In the genomic region with DNA sequence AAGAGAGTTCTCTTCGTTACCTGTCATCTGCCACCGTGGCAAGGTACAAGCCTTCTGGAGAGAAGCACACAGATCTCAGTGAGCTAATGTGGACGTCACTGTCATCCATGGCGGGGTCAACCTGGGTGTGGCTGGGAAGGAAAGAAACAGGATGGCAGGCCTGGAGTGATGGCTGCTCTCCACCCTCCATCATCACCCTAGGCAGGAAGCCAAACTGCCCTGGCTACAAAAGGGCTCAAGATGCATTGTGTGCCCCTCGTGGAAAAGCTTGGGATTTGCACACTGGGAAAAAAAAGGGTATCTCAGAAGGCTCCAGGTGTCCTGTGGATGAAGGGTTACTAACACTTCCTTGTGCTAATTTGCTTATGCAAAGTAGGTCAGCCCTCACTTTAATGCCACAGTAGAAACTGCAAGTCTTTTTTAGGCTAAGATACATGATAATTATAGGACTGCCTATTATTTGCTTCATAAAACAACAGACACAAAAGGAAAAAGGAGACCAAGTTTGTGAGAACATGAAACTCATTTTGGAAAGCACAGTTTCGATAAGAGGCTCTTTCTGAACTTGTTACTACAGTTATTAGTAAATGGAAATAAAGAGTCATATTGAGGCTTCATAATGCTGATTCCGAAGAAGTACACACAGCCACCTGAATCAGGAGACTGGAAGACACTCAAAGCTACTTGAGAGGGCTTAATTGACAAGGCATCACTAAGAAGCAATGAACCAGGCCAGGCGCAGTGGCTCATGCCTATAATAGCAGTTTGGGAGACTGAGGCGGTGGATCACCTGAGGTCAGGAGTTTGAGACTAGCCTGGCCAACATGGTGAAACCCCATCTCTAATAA, we compare ENCODE assay signal across 2 cellular contexts.
A peak's percentile ranks its signal among the peaks of the same experiment; 100 is the strongest.
TF ChIP-seq lines count a peak whose summit lies in the region.

No MANE protein-coding gene starts in this region.

TF ChIP-seq in IMR-90, 13 proteins besides CTCF, POLR2A, EP300 and RAD21:
- TF ChIP-seq SMC3 (IDR thresholded peaks at IDR 0.05; ENCODE audit: low read depth, low read length), result no peak
- no peak for TF ChIP-seq CHD1 (IDR thresholded peaks at IDR 0.05; ENCODE audit: low read depth, low read length)
- no peak for TF ChIP-seq FOS (IDR thresholded peaks at IDR 0.05; ENCODE audit: low read depth, low read length)
- TF ChIP-seq RFX5 (IDR thresholded peaks at IDR 0.05; ENCODE audit: low read depth, low read length), result no peak
- TF ChIP-seq, protein P1, sequence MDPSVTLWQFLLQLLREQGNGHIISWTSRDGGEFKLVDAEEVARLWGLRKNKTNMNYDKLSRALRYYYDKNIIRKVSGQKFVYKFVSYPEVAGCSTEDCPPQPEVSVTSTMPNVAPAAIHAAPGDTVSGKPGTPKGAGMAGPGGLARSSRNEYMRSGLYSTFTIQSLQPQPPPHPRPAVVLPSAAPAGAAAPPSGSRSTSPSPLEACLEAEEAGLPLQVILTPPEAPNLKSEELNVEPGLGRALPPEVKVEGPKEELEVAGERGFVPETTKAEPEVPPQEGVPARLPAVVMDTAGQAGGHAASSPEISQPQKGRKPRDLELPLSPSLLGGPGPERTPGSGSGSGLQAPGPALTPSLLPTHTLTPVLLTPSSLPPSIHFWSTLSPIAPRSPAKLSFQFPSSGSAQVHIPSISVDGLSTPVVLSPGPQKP (IDR thresholded peaks at IDR 0.05; ENCODE audit: borderline replicate concordance, low read depth, low read length), result no peak
- no peak for TF ChIP-seq MAFK (IDR thresholded peaks at IDR 0.05; ENCODE audit: low read depth, low read length)

TF ChIP-seq in GM12878, 131 proteins besides CTCF, POLR2A, EP300 and RAD21 (continues in another document):
- TF ChIP-seq NFXL1 (IDR thresholded peaks at IDR 0.05; ENCODE audit: borderline replicate concordance), result no peak
- no peak; the same call in 1 of the 2 replicates for TF ChIP-seq BMI1 (IDR thresholded peaks at IDR 0.05; ENCODE audit: borderline replicate concordance)
- peak; percentile 83; the same call in 1 of the 2 replicates for TF ChIP-seq ZBED1 (IDR thresholded peaks at IDR 0.05; ENCODE audit: borderline replicate concordance)
- TF ChIP-seq KDM1A (IDR thresholded peaks at IDR 0.05; ENCODE audit: borderline replicate concordance), result no peak
- TF ChIP-seq NR2F1 (conservative IDR thresholded peaks at IDR 0.05), result peak; percentile 57; the same call in 1 of the 2 replicates
- peak; percentile 88 for TF ChIP-seq MTA2 (IDR thresholded peaks at IDR 0.05; ENCODE audit: low read depth)
- TF ChIP-seq CHD1 (IDR thresholded peaks at IDR 0.05; ENCODE audit: low read depth, low read length), result no peak
- TF ChIP-seq, protein P2, sequence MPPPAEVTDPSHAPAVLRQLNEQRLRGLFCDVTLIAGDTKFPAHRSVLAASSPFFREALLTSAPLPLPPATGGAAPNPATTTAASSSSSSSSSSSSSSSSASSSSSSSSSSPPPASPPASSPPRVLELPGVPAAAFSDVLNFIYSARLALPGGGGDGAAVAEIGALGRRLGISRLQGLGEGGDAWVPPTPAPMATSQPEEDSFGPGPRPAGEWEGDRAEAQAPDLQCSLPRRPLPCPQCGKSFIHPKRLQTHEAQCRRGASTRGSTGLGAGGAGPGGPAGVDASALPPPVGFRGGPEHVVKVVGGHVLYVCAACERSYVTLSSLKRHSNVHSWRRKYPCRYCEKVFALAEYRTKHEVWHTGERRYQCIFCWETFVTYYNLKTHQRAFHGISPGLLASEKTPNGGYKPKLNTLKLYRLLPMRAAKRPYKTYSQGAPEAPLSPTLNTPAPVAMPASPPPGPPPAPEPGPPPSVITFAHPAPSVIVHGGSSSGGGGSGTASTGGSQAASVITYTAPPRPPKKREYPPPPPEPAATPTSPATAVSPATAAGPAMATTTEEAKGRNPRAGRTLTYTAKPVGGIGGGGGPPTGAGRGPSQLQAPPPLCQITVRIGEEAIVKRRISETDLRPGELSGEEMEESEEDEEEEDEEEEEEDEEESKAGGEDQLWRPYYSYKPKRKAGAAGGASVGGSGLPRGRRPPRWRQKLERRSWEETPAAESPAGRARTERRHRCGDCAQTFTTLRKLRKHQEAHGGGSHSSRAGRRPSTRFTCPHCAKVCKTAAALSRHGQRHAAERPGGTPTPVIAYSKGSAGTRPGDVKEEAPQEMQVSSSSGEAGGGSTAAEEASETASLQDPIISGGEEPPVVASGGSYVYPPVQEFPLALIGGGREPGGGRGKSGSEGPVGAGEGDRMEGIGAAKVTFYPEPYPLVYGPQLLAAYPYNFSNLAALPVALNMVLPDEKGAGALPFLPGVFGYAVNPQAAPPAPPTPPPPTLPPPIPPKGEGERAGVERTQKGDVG (CRISPR knock-in tag; IDR thresholded peaks at IDR 0.05), result no peak
- TF ChIP-seq POU2F2 (IDR thresholded peaks at IDR 0.05; ENCODE audit: borderline replicate concordance, low read depth, low read length), result peak; percentile 90
- TF ChIP-seq BHLHE40 (IDR thresholded peaks at IDR 0.05; ENCODE audit: borderline replicate concordance in 1 of 2, low read depth in 2 of 2, low read length in 1 of 2), result peak in 1 of 2 experiments; percentile 17; a peak in 1 of 4 replicates
- TF ChIP-seq TCF12 (IDR thresholded peaks at IDR 0.05; ENCODE audit: low read depth, low read length), result peak; percentile 32; the same call in 1 of the 2 replicates
- no peak for TF ChIP-seq MXI1 (IDR thresholded peaks at IDR 0.05; ENCODE audit: low read depth, low read length)
- peak; percentile 96 for TF ChIP-seq MEF2A (IDR thresholded peaks at IDR 0.05; ENCODE audit: insufficient read depth, low read depth, low read length)
- peak; percentile 86 for TF ChIP-seq ATF7 (IDR thresholded peaks at IDR 0.05; ENCODE audit: low read depth)
- no peak; the same call in none of the 2 replicates for TF ChIP-seq EED (IDR thresholded peaks at IDR 0.05; ENCODE audit: low read depth)
- peak; percentile 23; the same call in 1 of the 2 replicates for TF ChIP-seq TBL1XR1 (IDR thresholded peaks at IDR 0.05; ENCODE audit: low read depth, low read length)
- peak in 1 of 2 experiments; percentile 65; a peak in 1 of 4 replicates for TF ChIP-seq ETV6 (conservative IDR thresholded peaks at IDR 0.05 in 1 of 2, IDR thresholded peaks at IDR 0.05 in 1 of 2; ENCODE audit: borderline replicate concordance in 1 of 2, low read depth in 1 of 2)
- 0 out of 2 replicates have a peak, but pooled peaks have one; percentile 19 for TF ChIP-seq HDGF (IDR thresholded peaks at IDR 0.05)
- TF ChIP-seq IRF3 (IDR thresholded peaks at IDR 0.05), result no peak
- TF ChIP-seq POLR2AphosphoS5 (IDR thresholded peaks at IDR 0.05; ENCODE audit: low read length), result no peak
- peak; percentile 76 for TF ChIP-seq BCL3 (IDR thresholded peaks at IDR 0.05; ENCODE audit: borderline replicate concordance, insufficient read depth, low read depth, low read length, poor library complexity, severe bottlenecking)
- TF ChIP-seq MEF2B (IDR thresholded peaks at IDR 0.05; ENCODE audit: partially characterized antibody, poor library complexity, severe bottlenecking), result peak; percentile 84
- TF ChIP-seq NFIC (IDR thresholded peaks at IDR 0.05; ENCODE audit: low read depth, low read length), result peak; percentile 90
- TF ChIP-seq, protein P3, sequence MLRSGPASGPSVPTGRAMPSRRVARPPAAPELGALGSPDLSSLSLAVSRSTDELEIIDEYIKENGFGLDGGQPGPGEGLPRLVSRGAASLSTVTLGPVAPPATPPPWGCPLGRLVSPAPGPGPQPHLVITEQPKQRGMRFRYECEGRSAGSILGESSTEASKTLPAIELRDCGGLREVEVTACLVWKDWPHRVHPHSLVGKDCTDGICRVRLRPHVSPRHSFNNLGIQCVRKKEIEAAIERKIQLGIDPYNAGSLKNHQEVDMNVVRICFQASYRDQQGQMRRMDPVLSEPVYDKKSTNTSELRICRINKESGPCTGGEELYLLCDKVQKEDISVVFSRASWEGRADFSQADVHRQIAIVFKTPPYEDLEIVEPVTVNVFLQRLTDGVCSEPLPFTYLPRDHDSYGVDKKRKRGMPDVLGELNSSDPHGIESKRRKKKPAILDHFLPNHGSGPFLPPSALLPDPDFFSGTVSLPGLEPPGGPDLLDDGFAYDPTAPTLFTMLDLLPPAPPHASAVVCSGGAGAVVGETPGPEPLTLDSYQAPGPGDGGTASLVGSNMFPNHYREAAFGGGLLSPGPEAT (IDR thresholded peaks at IDR 0.05; ENCODE audit: low read depth), result peak; percentile 82
- peak; percentile 90 for TF ChIP-seq JUNB (IDR thresholded peaks at IDR 0.05)
- no peak for TF ChIP-seq RFX5 (IDR thresholded peaks at IDR 0.05; ENCODE audit: low read depth, low read length)
- TF ChIP-seq CREB1 (IDR thresholded peaks at IDR 0.05; ENCODE audit: low read depth), result no peak
- no peak for TF ChIP-seq REST (IDR thresholded peaks at IDR 0.05; ENCODE audit: low read depth, low read length)
- no peak for TF ChIP-seq POLR2AphosphoS2 (IDR thresholded peaks at IDR 0.05; ENCODE audit: low read depth, low read length)
- TF ChIP-seq NKRF (conservative IDR thresholded peaks at IDR 0.05), result no peak
- TF ChIP-seq CREM (IDR thresholded peaks at IDR 0.05; ENCODE audit: low read depth), result peak; percentile 69; the same call in 1 of the 2 replicates
- TF ChIP-seq IKZF1 (conservative IDR thresholded peaks at IDR 0.05), result peak; percentile 67
- no peak for TF ChIP-seq IRF5 (IDR thresholded peaks at IDR 0.05; ENCODE audit: borderline replicate concordance)
- TF ChIP-seq SUPT20H (IDR thresholded peaks at IDR 0.05; ENCODE audit: borderline replicate concordance, control insufficient read depth, low read depth, low read length), result no peak
- no peak for TF ChIP-seq RCOR1 (conservative IDR thresholded peaks at IDR 0.05; ENCODE audit: low read depth, low read length)
- TF ChIP-seq BACH1 (IDR thresholded peaks at IDR 0.05; ENCODE audit: borderline replicate concordance), result peak; percentile 66; the same call in 1 of the 2 replicates
- TF ChIP-seq DPF2 (IDR thresholded peaks at IDR 0.05), result peak; percentile 69; the same call in 1 of the 2 replicates
- peak; percentile 10; the same call in 1 of the 2 replicates for TF ChIP-seq TCF3 (IDR thresholded peaks at IDR 0.05; ENCODE audit: borderline replicate concordance, insufficient read depth, low read depth, low read length)
- no peak; the same call in 1 of the 2 replicates for TF ChIP-seq SMAD5 (IDR thresholded peaks at IDR 0.05; ENCODE audit: low read depth)
